6 cellular contexts compared by ENCODE assay signal in genomic region chr21:25714066-25714465, GRCh38. TPM values are rescaled to one million over a fixed set of nuclear protein-coding genes. Genes with fewer than 3 reads are reported as not detected.
DNase-seq lines count a peak whose midpoint lies in the region; ATAC-seq and TF ChIP-seq lines count a peak whose summit lies in the region.
"Not testable (repeated sequence)": the region's sequence is repeated elsewhere in the genome, so short reads cannot be mapped to it uniquely, and the experiment has no call there.

No MANE protein-coding gene starts in this region.

- H2AFZ ChIP-seq in GM23338, result not testable (repeated sequence)

- not testable (repeated sequence) for H3K9me2 ChIP-seq in GM23338 (ENCODE audit: insufficient read depth)

- not testable (repeated sequence) for H3K4me1 ChIP-seq in GM23338 (ENCODE audit: insufficient read depth)

- H4K20me1 ChIP-seq in GM23338 (replicated peaks; ENCODE audit: insufficient read depth), result not testable (repeated sequence)

- not testable (repeated sequence) for H3K27me3 Mint-ChIP-seq in GM23338 (ENCODE audit: insufficient read depth, low read depth, poor library complexity); activated T-helper 1 cell treated with anti-CD3 and anti-CD28 coated beads, Interleukin-12 subunit alpha, Interleukin-12 subunit beta, Interleukin-2, Interleukin-4 antibody, amounts not matched to agents 30 ng/mL and 10 ng/mL and 1 ng/mL, durations not matched to agents 14 hours and 24 hours and 36 hours (ENCODE audit: insufficient read depth); natural killer cell treated with Interleukin-12 subunit alpha and Interleukin-12 subunit beta and Interleukin-15 and Interleukin-18, amount 100 ng/mL, for 72 hours; progenitor cell of endocrine pancreas

- not testable (repeated sequence) for H3F3A ChIP-seq in GM23338 (replicated peaks; ENCODE audit: low read depth)

- not testable (repeated sequence) for H3K27ac ChIP-seq in GM23338 (ENCODE audit: low read depth)

- H3K4me3 Mint-ChIP-seq in GM23338; activated T-helper 1 cell treated with anti-CD3 and anti-CD28 coated beads, Interleukin-12 subunit alpha, Interleukin-12 subunit beta, Interleukin-2, Interleukin-4 antibody, amounts not matched to agents 30 ng/mL and 10 ng/mL and 1 ng/mL, durations not matched to agents 14 hours and 24 hours and 36 hours; progenitor cell of endocrine pancreas (ENCODE audit: low read depth): not testable (repeated sequence)
- peak overlapping the region; percentile 16 for H3K4me3 Mint-ChIP-seq in natural killer cell treated with Interleukin-12 subunit alpha and Interleukin-12 subunit beta and Interleukin-15 and Interleukin-18, amount 100 ng/mL, for 72 hours

- DNase-seq in GM23338 (ENCODE audit: low spot score); activated T-helper 1 cell treated with anti-CD3 and anti-CD28 coated beads, Interleukin-12 subunit alpha, Interleukin-12 subunit beta, Interleukin-2, Interleukin-4 antibody, amounts not matched to agents 30 ng/mL and 10 ng/mL and 1 ng/mL, durations not matched to agents 14 hours and 24 hours and 36 hours (ENCODE audit: low spot score); natural killer cell treated with Interleukin-12 subunit alpha and Interleukin-12 subunit beta and Interleukin-15 and Interleukin-18, amount 100 ng/mL, for 72 hours (ENCODE audit: low spot score); progenitor cell of endocrine pancreas (ENCODE audit: low spot score, unreplicated experiment): not testable (repeated sequence)
- peak; percentile 90 for DNase-seq in NCI-H82 (lab: John Stamatoyannopoulos, UW)
- DNase-seq in NCI-H82 treated with DMSO at 0.1 percent for 48 hours (lab: John Stamatoyannopoulos, UW; ENCODE audit: unreplicated experiment), result peak; percentile 73

- H3K36me3 Mint-ChIP-seq in GM23338 (ENCODE audit: low read depth); activated T-helper 1 cell treated with anti-CD3 and anti-CD28 coated beads, Interleukin-12 subunit alpha, Interleukin-12 subunit beta, Interleukin-2, Interleukin-4 antibody, amounts not matched to agents 30 ng/mL and 10 ng/mL and 1 ng/mL, durations not matched to agents 14 hours and 24 hours and 36 hours (ENCODE audit: low read depth); natural killer cell treated with Interleukin-12 subunit alpha and Interleukin-12 subunit beta and Interleukin-15 and Interleukin-18, amount 100 ng/mL, for 72 hours; progenitor cell of endocrine pancreas (ENCODE audit: insufficient read depth): not testable (repeated sequence)

- peaks cover 20% of the 10 kb centered on the region; the same call in 2 of the 3 replicates for H3K4me1 Mint-ChIP-seq in GM23338
- H3K4me1 Mint-ChIP-seq in activated T-helper 1 cell treated with anti-CD3 and anti-CD28 coated beads, Interleukin-12 subunit alpha, Interleukin-12 subunit beta, Interleukin-2, Interleukin-4 antibody, amounts not matched to agents 30 ng/mL and 10 ng/mL and 1 ng/mL, durations not matched to agents 14 hours and 24 hours and 36 hours (ENCODE audit: low read depth); natural killer cell treated with Interleukin-12 subunit alpha and Interleukin-12 subunit beta and Interleukin-15 and Interleukin-18, amount 100 ng/mL, for 72 hours (ENCODE audit: low read depth in 2 of 2); progenitor cell of endocrine pancreas (ENCODE audit: low read depth): not testable (repeated sequence)

- H3K9me3 Mint-ChIP-seq in GM23338; activated T-helper 1 cell treated with anti-CD3 and anti-CD28 coated beads, Interleukin-12 subunit alpha, Interleukin-12 subunit beta, Interleukin-2, Interleukin-4 antibody, amounts not matched to agents 30 ng/mL and 10 ng/mL and 1 ng/mL, durations not matched to agents 14 hours and 24 hours and 36 hours; natural killer cell treated with Interleukin-12 subunit alpha and Interleukin-12 subunit beta and Interleukin-15 and Interleukin-18, amount 100 ng/mL, for 72 hours; progenitor cell of endocrine pancreas (ENCODE audit: low read depth): not testable (repeated sequence)

- not testable (repeated sequence) for H3K4me3 ChIP-seq in GM23338

- intact Hi-C loops in activated T-helper 1 cell treated with anti-CD3 and anti-CD28 coated beads, Interleukin-12 subunit alpha, Interleukin-12 subunit beta, Interleukin-2, Interleukin-4 antibody, amounts not matched to agents 30 ng/mL and 10 ng/mL and 1 ng/mL, durations not matched to agents 14 hours and 24 hours and 36 hours (cut with micrococcal nuclease), result not testable (repeated sequence)

- not testable (repeated sequence) for ATAC-seq in GM23338; natural killer cell treated with Interleukin-12 subunit alpha and Interleukin-12 subunit beta and Interleukin-15 and Interleukin-18, amount 100 ng/mL, for 72 hours

- not testable (repeated sequence) for H3K27me3 ChIP-seq in GM23338 (ENCODE audit: insufficient read depth)

- not testable (repeated sequence) for H3K36me3 ChIP-seq in GM23338 (ENCODE audit: insufficient read depth)

- not testable (repeated sequence) for H3K79me2 ChIP-seq in GM23338 (replicated peaks; ENCODE audit: insufficient read depth)

- H3K27ac Mint-ChIP-seq in GM23338 (peak overlapping the region; percentile 82; the same call in 1 of the 2 replicates), progenitor cell of endocrine pancreas (peak overlapping the region; percentile 55)
- H3K27ac Mint-ChIP-seq in activated T-helper 1 cell treated with anti-CD3 and anti-CD28 coated beads, Interleukin-12 subunit alpha, Interleukin-12 subunit beta, Interleukin-2, Interleukin-4 antibody, amounts not matched to agents 30 ng/mL and 10 ng/mL and 1 ng/mL, durations not matched to agents 14 hours and 24 hours and 36 hours, result peak overlapping the region; percentile 46
- peak overlapping the region in 1 of 2 donors; percentile 55 for H3K27ac Mint-ChIP-seq in natural killer cell treated with Interleukin-12 subunit alpha and Interleukin-12 subunit beta and Interleukin-15 and Interleukin-18, amount 100 ng/mL, for 72 hours

- H3K4me2 ChIP-seq in GM23338, result not testable (repeated sequence)

- TF ChIP-seq CTCF in GM23338 (conservative IDR thresholded peaks at IDR 0.05; ENCODE audit: low read depth in 2 of 2); progenitor cell of endocrine pancreas (IDR thresholded peaks at IDR 0.05; ENCODE audit: unreplicated experiment): not testable (repeated sequence)

RNA-seq across cellular contexts. Expression of gene ATP5PF, which starts 20.6 kb away (rescaled TPM):
- 127 and 154 TPM in 2 replicates for total RNA-seq in GM23338 (2014; rRNA removed; shearing (Covaris generic))
- polyA plus RNA-seq in GM23338 (2016; fragmentation: Nextera tagmentation; extraction: Ambion mirVana), result 719 and 751 TPM in 2 replicates
- 152 and 161 TPM in 2 replicates for total RNA-seq in activated T-helper 1 cell treated with anti-CD3 and anti-CD28 coated beads, Interleukin-12 subunit alpha, Interleukin-12 subunit beta, Interleukin-2, Interleukin-4 antibody, amounts not matched to agents 30 ng/mL and 10 ng/mL and 1 ng/mL, durations not matched to agents 14 hours and 24 hours and 36 hours
- total RNA-seq in natural killer cell treated with Interleukin-12 subunit alpha and Interleukin-12 subunit beta and Interleukin-15 and Interleukin-18, amount 100 ng/mL, for 72 hours, result 100 to 1,000 TPM in 1 of 2 donors, 10 to 100 TPM in 1; 52.1 to 124 TPM
- total RNA-seq in progenitor cell of endocrine pancreas, result 138 and 144 TPM in 2 replicates

RNA-seq across cellular contexts. Expression of gene GABPA, which starts 20.7 kb away (rescaled TPM):
- 28.6 and 30.1 TPM in 2 replicates for total RNA-seq in GM23338 (2014; rRNA removed; shearing (Covaris generic))
- polyA plus RNA-seq in GM23338 (2016; fragmentation: Nextera tagmentation; extraction: Ambion mirVana), result 8.5 TPM in 2 replicates
- 26.7 and 26.9 TPM in 2 replicates for total RNA-seq in activated T-helper 1 cell treated with anti-CD3 and anti-CD28 coated beads, Interleukin-12 subunit alpha, Interleukin-12 subunit beta, Interleukin-2, Interleukin-4 antibody, amounts not matched to agents 30 ng/mL and 10 ng/mL and 1 ng/mL, durations not matched to agents 14 hours and 24 hours and 36 hours
- 10 to 100 TPM; 23.5 to 23.6 TPM for total RNA-seq in natural killer cell treated with Interleukin-12 subunit alpha and Interleukin-12 subunit beta and Interleukin-15 and Interleukin-18, amount 100 ng/mL, for 72 hours
- 21.8 and 23.5 TPM in 2 replicates for total RNA-seq in progenitor cell of endocrine pancreas
